In genomic region chr17:75113798-75114551, GRCh38 we compare ENCODE assay signal across 1 cellular context.
TF ChIP-seq lines count a peak whose summit lies in the region.

No MANE protein-coding gene starts in this region.

TF ChIP-seq in K562, 482 proteins besides CTCF, POLR2A, EP300 and RAD21 (continued from another document and continues in another):
- TF ChIP-seq ZNF318 (IDR thresholded peaks at IDR 0.05; ENCODE audit: borderline replicate concordance in 1 of 2, low read depth in 1 of 2), result no peak
- no peak for TF ChIP-seq RUNX1 (IDR thresholded peaks at IDR 0.05; ENCODE audit: low read depth)
- no peak for TF ChIP-seq THAP7 (CRISPR knock-in tag; IDR thresholded peaks at IDR 0.05)
- TF ChIP-seq THRAP3 (IDR thresholded peaks at IDR 0.05; ENCODE audit: borderline replicate concordance), result no peak
- TF ChIP-seq MTA1 (IDR thresholded peaks at IDR 0.05; ENCODE audit: borderline replicate concordance), result no peak
- TF ChIP-seq MCM3 (IDR thresholded peaks at IDR 0.05), result no peak
- TF ChIP-seq ZNF449 (CRISPR knock-in tag; IDR thresholded peaks at IDR 0.05), result no peak
- TF ChIP-seq ATF4 (CRISPR knock-in tag; IDR thresholded peaks at IDR 0.05), result no peak
- TF ChIP-seq ZNF3 (CRISPR knock-in tag; IDR thresholded peaks at IDR 0.05), result no peak
- no peak for TF ChIP-seq RREB1 (CRISPR knock-in tag; IDR thresholded peaks at IDR 0.05)
- TF ChIP-seq BCL6 (CRISPR knock-in tag; IDR thresholded peaks at IDR 0.05), result no peak
- no peak for TF ChIP-seq RBM17 (IDR thresholded peaks at IDR 0.05; ENCODE audit: borderline replicate concordance, low read depth, low read length)
- TF ChIP-seq PCBP1 (IDR thresholded peaks at IDR 0.05; ENCODE audit: low read depth, low read length, poor library complexity, severe bottlenecking), result no peak
- TF ChIP-seq HES1 (IDR thresholded peaks at IDR 0.05; ENCODE audit: low read depth), result no peak; the same call in 1 of the 2 replicates
- no peak for TF ChIP-seq U2AF1 (optimal IDR thresholded peaks at IDR 0.05; ENCODE audit: low read depth, low read length)
- TF ChIP-seq CEBPB (tag; IDR thresholded peaks at IDR 0.05), result no peak
- TF ChIP-seq PTBP1 (IDR thresholded peaks at IDR 0.05; ENCODE audit: low read depth, low read length), result no peak
- peak; percentile 44 for TF ChIP-seq HNRNPLL (IDR thresholded peaks at IDR 0.05; ENCODE audit: low read depth, low read length, poor library complexity, severe bottlenecking)
- peak; percentile 43; the same call in 1 of the 2 replicates for TF ChIP-seq SP1 (CRISPR knock-in tag; IDR thresholded peaks at IDR 0.05)
- no peak for TF ChIP-seq ZNF830 (CRISPR knock-in tag; IDR thresholded peaks at IDR 0.05)
- TF ChIP-seq PHF8 (IDR thresholded peaks at IDR 0.05; ENCODE audit: borderline replicate concordance, low read length), result peak; percentile 48; the same call in 1 of the 2 replicates
- TF ChIP-seq ZHX1 (conservative IDR thresholded peaks at IDR 0.05; ENCODE audit: low read length), result no peak
- TF ChIP-seq ZNF217 (CRISPR knock-in tag; IDR thresholded peaks at IDR 0.05), result no peak
- TF ChIP-seq SIX5 (IDR thresholded peaks at IDR 0.05; ENCODE audit: borderline replicate concordance in 1 of 2, insufficient read depth in 1 of 2, low read depth in 1 of 2, low read length in 2 of 2), result no peak
- TF ChIP-seq MTA3 (IDR thresholded peaks at IDR 0.05; ENCODE audit: borderline replicate concordance), result 0 out of 2 replicates have a peak, but pooled peaks have one; percentile 33
- TF ChIP-seq RCOR1 (IDR thresholded peaks at IDR 0.05; ENCODE audit: borderline replicate concordance in 1 of 2, low read depth in 2 of 2, low read length in 2 of 2), result peak in 1 of 2 experiments; percentile 44; a peak in 1 of 4 replicates
- no peak for TF ChIP-seq ZNF75A (CRISPR knock-in tag; IDR thresholded peaks at IDR 0.05)
- TF ChIP-seq POLR2H (tag; IDR thresholded peaks at IDR 0.05; ENCODE audit: low read depth), result no peak
- no peak for TF ChIP-seq ZNF551 (CRISPR knock-in tag; IDR thresholded peaks at IDR 0.05)
- TF ChIP-seq THAP12 (CRISPR knock-in tag; IDR thresholded peaks at IDR 0.05), result no peak
